ENCODE assay signal across 25 cellular contexts in genomic region chr11:33652930-33653329, GRCh38. TPM values are rescaled to one million over a fixed set of nuclear protein-coding genes. Genes with fewer than 3 reads are reported as not detected.
DNase-seq lines count a peak whose midpoint lies in the region; ATAC-seq, FAIRE-seq and TF ChIP-seq lines count a peak whose summit lies in the region.
"Had no signal": no experiment of that assay in that cellular context is flagged by ENCODE, and none has a peak within 500 bp of the region (broad histone marks: within the 10 kb centered on the region; RNA-seq: fewer than 3 reads in every experiment).

No MANE protein-coding gene starts in this region.

- no peak overlapping the region for H3K4me3 ChIP-seq in cardiac muscle cell
- no peak overlapping the region for H3K4me3 ChIP-seq in SK-N-MC
- no peak overlapping the region for H3K4me3 ChIP-seq in fibroblast of pulmonary artery (replicated peaks; ENCODE audit: low read depth, low read length)
- no peak overlapping the region for H3K4me3 ChIP-seq in gastrocnemius medialis
- no peak overlapping the region for H3K4me3 ChIP-seq in kidney (ENCODE audit: low read length in 2 of 2)
- H3K4me3 ChIP-seq: BLaER1, GM12878, GM23248 had no signal

- H3K9me3 ChIP-seq in cardiac muscle cell (ENCODE audit: low read depth) (no peaks in the 10 kb centered on the region), SK-N-MC (ENCODE audit: low read depth, low read length) (no peaks in the 10 kb centered on the region), gastrocnemius medialis (no peaks in the 10 kb centered on the region), kidney (ENCODE audit: control insufficient read depth in 1 of 2, low read length in 2 of 2) (no peaks in the 10 kb centered on the region)
- H3K9me3 ChIP-seq: BLaER1 had no signal

- ATAC-seq in Right ventricle myocardium inferior (no peak), gastrocnemius medialis (no peak), GM19023 (IDR thresholded peaks at IDR 0.05; ENCODE audit: unreplicated experiment) (no peak)
- ATAC-seq: GM12878 had no signal

- H3K27ac ChIP-seq in cardiac muscle cell (peak overlapping the region; percentile 89), SK-N-MC (no peak overlapping the region), gastrocnemius medialis (peak overlapping the region; percentile 34 to 58 (median 46)), kidney (ENCODE audit: low read depth in 2 of 2, low read length in 2 of 2) (no peak overlapping the region)
- H3K27ac ChIP-seq: 22Rv1, BLaER1 had no signal

- H3K9ac ChIP-seq in SK-N-MC (ENCODE audit: insufficient read length) (no peak overlapping the region), kidney (ENCODE audit: low read length in 2 of 2) (no peak overlapping the region)
- H3K9ac ChIP-seq: BLaER1, GM23248 had no signal

- no peaks in the 10 kb centered on the region for H3K27me3 ChIP-seq in cardiac muscle cell
- H3K27me3 ChIP-seq in gastrocnemius medialis, result no peaks in the 10 kb centered on the region
- H3K27me3 ChIP-seq: BLaER1 had no signal

- intact Hi-C loops in Right ventricle myocardium inferior (cut with DNase I), result no loop called here
- intact Hi-C loops in gastrocnemius medialis (cut with DNase I; ENCODE audit: low total_unique reads), result no loop called here
- intact Hi-C loops in kidney (cut with DNase I), result no loop called here

- in situ Hi-C loops in gastrocnemius medialis (cut with MboI; ENCODE audit: low sequenced_read_pairs in 4 of 4), result no loop called here

- peaks cover 24% of the 10 kb centered on the region for H3K4me1 ChIP-seq in cardiac muscle cell (ENCODE audit: low read depth)
- peaks cover 16 to 23% of the 10 kb centered on the region in 2 donors for H3K4me1 ChIP-seq in gastrocnemius medialis
- peaks cover 0 to 5% of the 10 kb centered on the region in 2 donors for H3K4me1 ChIP-seq in kidney (ENCODE audit: control insufficient read depth in 1 of 2, insufficient read depth in 1 of 2, low read depth in 1 of 2, low read length in 2 of 2)
- H3K4me1 ChIP-seq: BLaER1 had no signal

- no peak for FAIRE-seq in kidney (lab: Jason Lieb, UNC)
- FAIRE-seq: GM12878, HTR-8/SVneo had no signal

- TF ChIP-seq POLR2A in gastrocnemius medialis (IDR thresholded peaks at IDR 0.05), result no peak

- DNase-seq in cardiac muscle cell (ENCODE audit: low read depth in 1 of 2, low spot score in 1 of 2) (no peak), Right ventricle myocardium inferior (ENCODE audit: missing footprints) (no peak), SK-N-MC (ENCODE audit: low read depth, low spot score) (peak; percentile 8), fibroblast of pulmonary artery (ENCODE audit: low read depth) (peak; percentile 30), gastrocnemius medialis (no peak), kidney (no peak)
- DNase-seq in activated effector memory CD4-positive, alpha-beta T cell treated with Interleukin-2 at 50 U/mL for 16 hours, result no peak
- DNase-seq: ACHN; CD4-positive, alpha-beta T cell; COR-L47; DMS79 treated with DMSO at 0.1 percent for 48 hours; GM23248; H9; Kasumi-1; NCI-H1694; NCI-H2081; NCI-H2171; NCI-H526; SHP77 treated with DMSO at 0.1 percent for 48 hours had no signal

- TF ChIP-seq CTCF in cardiac muscle cell (IDR thresholded peaks at IDR 0.05; ENCODE audit: low read depth, low read length) (no peak), fibroblast of pulmonary artery (IDR thresholded peaks at IDR 0.05; ENCODE audit: low read length, missing control alignments) (no peak), gastrocnemius medialis (IDR thresholded peaks at IDR 0.05 in 4 of 5, conservative IDR thresholded peaks at IDR 0.05 in 1 of 5) (no peak), kidney (IDR thresholded peaks at IDR 0.05; ENCODE audit: borderline replicate concordance, extremely low read depth, insufficient read depth) (no peak)

- H3K36me3 ChIP-seq in cardiac muscle cell (no peaks in the 10 kb centered on the region), SK-N-MC (ENCODE audit: insufficient read depth, low read length) (no peaks in the 10 kb centered on the region), gastrocnemius medialis (no peaks in the 10 kb centered on the region), kidney (ENCODE audit: control insufficient read depth in 1 of 2, insufficient read depth in 2 of 2, low read length in 2 of 2) (no peaks in the 10 kb centered on the region)
- H3K36me3 ChIP-seq: BLaER1 had no signal

RNA-seq across cellular contexts. Expression of gene C11orf91, which starts 47.7 kb away (rescaled TPM):
- total RNA-seq in cardiac muscle cell, result not detected in 2 replicates
- polyA plus RNA-seq in cardiac muscle cell, result 0.23 TPM in 1 of 2 replicates, not detected in the other
- not detected for total RNA-seq in Right ventricle myocardium inferior
- total RNA-seq in gastrocnemius medialis, result not detected
- total RNA-seq in kidney, result not detected
- not detected for polyA plus RNA-seq in kidney (ENCODE audit: insufficient read depth, low read depth, low replicate concordance)
- total RNA-seq: GM12878, GM23248, H9, OCI-LY7 had no signal
- polyA plus RNA-seq: GM12878, GM23248 had no signal

Comparison
In these comparisons a context has a peak if more than half of its experiments do, and no peak if none do; other contexts are left out.
1. DNase-seq: peak in SK-N-MC (single experiment) and fibroblast of pulmonary artery (single experiment); none in cardiac muscle cell (0 of 2), Right ventricle myocardium inferior (single experiment), gastrocnemius medialis (0 of 2), activated effector memory CD4-positive, alpha-beta T cell treated with Interleukin-2 at 50 U/mL for 16 hours (single experiment) and kidney (single experiment).
2. H3K27ac ChIP-seq: peak in cardiac muscle cell (single experiment) and gastrocnemius medialis (4 of 4); none in SK-N-MC (single experiment) and kidney (0 of 2).